32 cellular contexts compared by ENCODE assay signal in genomic region chr18:74695170-74695569, GRCh38.
"Had no signal": no experiment of that assay in that cellular context is flagged by ENCODE, and none has a peak within 500 bp of the region (broad histone marks: within the 10 kb centered on the region; RNA-seq: fewer than 3 reads in every experiment).

No MANE protein-coding gene starts in this region.

- H3K27ac ChIP-seq: adrenal gland, body of pancreas, brain microvascular endothelial cell, breast epithelium, VCaP had no signal

- H3K4me3 ChIP-seq: adrenal gland, body of pancreas, breast epithelium had no signal

- H3K4me1 ChIP-seq: adrenal gland, breast epithelium had no signal

- H3K27me3 ChIP-seq: adrenal gland, body of pancreas, brain microvascular endothelial cell, breast epithelium had no signal

- H3K36me3 ChIP-seq: adrenal gland, brain microvascular endothelial cell, breast epithelium had no signal

- ATAC-seq: activated CD8-positive, alpha-beta T cell treated with anti-CD3 and anti-CD28 coated beads for 36 hours; activated naive CD4-positive, alpha-beta T cell treated with anti-CD3 and anti-CD28 coated beads, Interleukin-2, amount 50 U/mL, for 72 hours; activated T-cell treated with anti-CD3 and anti-CD28 coated beads, Interleukin-2, amount 50 U/mL, for 4 hours; activated T-cell treated with anti-CD3 and anti-CD28 coated beads, Interleukin-2, amount 50 U/mL, for 72 hours; activated T-helper 17 cell treated with anti-CD3 and anti-CD28 coated beads, Interleukin-2, amount 50 U/mL, for 72 hours; body of pancreas had no signal

- H3K9me3 ChIP-seq: adrenal gland, body of pancreas, breast epithelium had no signal

- DNase-seq: activated B cell treated with CpG ODN at 0.5 μM for 24 hours; activated CD4-positive, alpha-beta memory T cell treated with anti-CD3 and anti-CD28 coated beads for 36 hours; activated CD4-positive, alpha-beta T cell treated with anti-CD3 and anti-CD28 coated beads for 4 hours; activated CD4-positive, alpha-beta T cell treated with anti-CD3 and anti-CD28 coated beads, Interleukin-2, amount 10 ng/mL, durations not matched to agents 24 days and 14 days; activated CD4-positive, alpha-beta T cell treated with anti-CD3 and anti-CD28 coated beads, Interleukin-2, amount 50 U/mL, for 1 hour; activated CD4-positive, alpha-beta T cell treated with anti-CD3 and anti-CD28 coated beads, Interleukin-2, amount 50 U/mL, for 4 hours; activated CD4-positive, CD25-positive, alpha-beta regulatory T cell treated with anti-CD3 and anti-CD28 coated beads, Interleukin-2, amount 50 U/mL, for 72 hours; activated CD8-positive, alpha-beta memory T cell treated with anti-CD3 and anti-CD28 coated beads, Interleukin-2, amount 50 U/mL, for 4 hours; activated CD8-positive, alpha-beta T cell treated with anti-CD3 and anti-CD28 coated beads for 36 hours; activated effector memory CD4-positive, alpha-beta T cell treated with anti-CD3 and anti-CD28 coated beads, Interleukin-2, amount 50 U/mL, for 16 hours; activated gamma-delta T cell treated with Interleukin-2 at 50 U/mL for 16 hours; activated naive CD4-positive, alpha-beta T cell; activated naive CD4-positive, alpha-beta T cell treated with anti-CD3 and anti-CD28 coated beads for 36 hours; activated naive CD4-positive, alpha-beta T cell treated with anti-CD3 and anti-CD28 coated beads, Interleukin-2, amount 50 U/mL, for 16 hours; activated naive CD8-positive, alpha-beta T cell treated with anti-CD3 and anti-CD28 coated beads for 36 hours; activated T-cell treated with anti-CD3 and anti-CD28 coated beads for 4 hours; activated T-cell treated with anti-CD3 and anti-CD28 coated beads, Interleukin-2, amount 50 U/mL, for 1 hour; activated T-cell treated with anti-CD3 and anti-CD28 coated beads, Interleukin-2, amount 50 U/mL, for 4 hours; activated T-cell treated with anti-CD3 and anti-CD28 coated beads, Interleukin-2, amount 50 U/mL, for 72 hours; amniotic stem cell; aorta; body of pancreas; brain microvascular endothelial cell; caudate nucleus; T-helper 1 cell; T-helper 2 cell; T-helper 9 cell had no signal
